ENCODE assay signal across 2 cellular contexts in genomic region chr6:10542135-10542689, GRCh38.
A peak's percentile ranks its signal among the peaks of the same experiment; 100 is the strongest.
TF ChIP-seq lines count a peak whose summit lies in the region.

No MANE protein-coding gene starts in this region.

TF ChIP-seq in HEK293, 187 proteins besides CTCF, POLR2A, EP300 and RAD21 (continued from another document):
- TF ChIP-seq WT1 (tag by site-specific recombination; IDR thresholded peaks at IDR 0.05): peak; percentile 48; the same call in 1 of the 2 replicates
- TF ChIP-seq ZNF518A (tag by site-specific recombination; conservative IDR thresholded peaks at IDR 0.05; ENCODE audit: low read depth): no peak
- TF ChIP-seq SP7 (tag by site-specific recombination; IDR thresholded peaks at IDR 0.05): peak; percentile 75
- TF ChIP-seq ZBTB8A (tag by site-specific recombination; IDR thresholded peaks at IDR 0.05): 0 out of 2 replicates have a peak, but pooled peaks have one; percentile 30
- TF ChIP-seq OVOL3 (tag by site-specific recombination; IDR thresholded peaks at IDR 0.05): peak; percentile 83
- peak; percentile 34; the same call in 1 of the 2 replicates for TF ChIP-seq SCRT2 (tag by site-specific recombination; IDR thresholded peaks at IDR 0.05)

TF ChIP-seq in K562, 482 proteins besides CTCF, POLR2A, EP300 and RAD21 (continued from another document):
- TF ChIP-seq PRDM10 (IDR thresholded peaks at IDR 0.05; ENCODE audit: partially characterized antibody) (no peak), PURB (CRISPR knock-in tag; IDR thresholded peaks at IDR 0.05; ENCODE audit: low read depth) (no peak), ELK3 (CRISPR knock-in tag; IDR thresholded peaks at IDR 0.05) (no peak), ZNF507 (tag; conservative IDR thresholded peaks at IDR 0.05) (no peak), SMAD1 (IDR thresholded peaks at IDR 0.05; ENCODE audit: low read depth, low read length, partially characterized antibody) (no peak), MED1 (CRISPR knock-in tag; IDR thresholded peaks at IDR 0.05; ENCODE audit: borderline replicate concordance) (no peak), NR0B1 (IDR thresholded peaks at IDR 0.05; ENCODE audit: partially characterized antibody) (no peak), BRCA1 (IDR thresholded peaks at IDR 0.05) (no peak), BRCA1 (CRISPR knock-in tag; IDR thresholded peaks at IDR 0.05) (no peak)
